In the genomic region with DNA sequence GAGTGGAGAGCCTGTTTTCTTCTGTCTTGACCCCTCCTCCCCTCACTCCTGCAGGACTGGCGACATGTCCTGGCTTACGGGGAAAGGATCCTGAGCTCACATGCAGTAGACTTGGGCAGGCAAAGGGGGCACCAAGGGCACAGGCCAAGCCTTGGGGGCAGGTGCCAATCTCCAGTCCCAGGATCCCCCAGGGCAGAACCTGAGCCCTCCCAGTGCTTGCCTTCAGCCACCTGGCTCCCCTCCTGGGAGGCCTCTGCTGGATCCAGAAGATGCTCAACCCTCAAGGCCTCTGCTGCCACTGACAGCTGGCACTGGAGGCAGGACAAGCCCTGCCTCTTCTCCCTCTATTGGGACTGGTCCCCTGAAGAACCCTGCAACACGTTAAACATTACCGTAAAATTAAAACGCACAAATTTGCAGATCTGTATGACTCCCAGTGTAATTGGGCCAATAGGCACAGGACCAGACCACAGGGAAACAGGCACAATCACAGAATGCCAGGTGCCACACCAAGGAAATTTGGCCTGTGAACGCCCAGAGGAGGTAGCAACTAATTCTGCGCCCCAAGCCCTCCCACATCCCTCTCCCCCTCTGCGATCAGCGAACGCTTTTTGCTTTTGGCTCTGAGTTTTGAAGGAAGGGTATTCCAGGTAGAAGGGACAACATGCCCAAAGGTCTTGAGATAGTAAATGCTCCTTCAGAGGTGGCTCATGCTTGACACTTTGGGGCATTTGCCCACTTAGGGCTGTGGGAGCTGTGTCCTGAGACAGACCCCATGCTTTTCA, we compare ENCODE assay signal across 1 cellular context.
TF ChIP-seq lines count a peak whose summit lies in the region.

No MANE protein-coding gene starts in this region.

TF ChIP-seq in K562, 482 proteins besides CTCF, POLR2A, EP300 and RAD21 (continues in another document):
- TF ChIP-seq, protein P1, sequence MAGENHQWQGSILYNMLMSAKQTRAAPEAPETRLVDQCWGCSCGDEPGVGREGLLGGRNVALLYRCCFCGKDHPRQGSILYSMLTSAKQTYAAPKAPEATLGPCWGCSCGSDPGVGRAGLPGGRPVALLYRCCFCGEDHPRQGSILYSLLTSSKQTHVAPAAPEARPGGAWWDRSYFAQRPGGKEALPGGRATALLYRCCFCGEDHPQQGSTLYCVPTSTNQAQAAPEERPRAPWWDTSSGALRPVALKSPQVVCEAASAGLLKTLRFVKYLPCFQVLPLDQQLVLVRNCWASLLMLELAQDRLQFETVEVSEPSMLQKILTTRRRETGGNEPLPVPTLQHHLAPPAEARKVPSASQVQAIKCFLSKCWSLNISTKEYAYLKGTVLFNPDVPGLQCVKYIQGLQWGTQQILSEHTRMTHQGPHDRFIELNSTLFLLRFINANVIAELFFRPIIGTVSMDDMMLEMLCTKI (IDR thresholded peaks at IDR 0.05; ENCODE audit: partially characterized antibody) = no peak
- TF ChIP-seq RBM17 (IDR thresholded peaks at IDR 0.05; ENCODE audit: borderline replicate concordance, low read depth, low read length) (no peak), FOXM1 (IDR thresholded peaks at IDR 0.05; ENCODE audit: low read depth) (no peak), FOXM1 (CRISPR knock-in tag; IDR thresholded peaks at IDR 0.05; ENCODE audit: low read depth) (no peak), SRF (CRISPR knock-in tag; IDR thresholded peaks at IDR 0.05) (0 out of 4 replicates have a peak, but pooled peaks of 1 of the 2 experiments have one; percentile 27), TAF15 (IDR thresholded peaks at IDR 0.05; ENCODE audit: low read depth, low read length) (0 out of 2 replicates have a peak, but pooled peaks have one; percentile 59), CHD4 (IDR thresholded peaks at IDR 0.05; ENCODE audit: insufficient read depth, insufficient replicate concordance, low read depth, low read length, poor library complexity, severe bottlenecking) (peak; percentile 19), TCF7 (IDR thresholded peaks at IDR 0.05; ENCODE audit: borderline replicate concordance) (no peak), KAT8 (IDR thresholded peaks at IDR 0.05; ENCODE audit: low read depth) (no peak), PTRF (tag; IDR thresholded peaks at IDR 0.05) (no peak), ZNF165 (CRISPR knock-in tag; IDR thresholded peaks at IDR 0.05; ENCODE audit: borderline replicate concordance) (peak; percentile 59; the same call in 1 of the 2 replicates), ZNF408 (CRISPR knock-in tag; IDR thresholded peaks at IDR 0.05; ENCODE audit: low read depth) (0 out of 2 replicates have a peak, but pooled peaks have one; percentile 40), MTF1 (CRISPR knock-in tag; IDR thresholded peaks at IDR 0.05; ENCODE audit: borderline replicate concordance) (peak; percentile 10; the same call in 1 of the 2 replicates), BHLHE40 (IDR thresholded peaks at IDR 0.05; ENCODE audit: low read length) (0 out of 2 replicates have a peak, but pooled peaks have one; percentile 31), ZNF133 (CRISPR knock-in tag; IDR thresholded peaks at IDR 0.05) (peak; percentile 8; the same call in 1 of the 2 replicates), SP2 (IDR thresholded peaks at IDR 0.05; ENCODE audit: extremely low read depth, low read depth, low read length, poor library complexity, severe bottlenecking) (no peak), BMI1 (IDR thresholded peaks at IDR 0.05; ENCODE audit: low read length) (no peak), SIX5 (IDR thresholded peaks at IDR 0.05; ENCODE audit: borderline replicate concordance in 1 of 2, insufficient read depth in 1 of 2, low read depth in 1 of 2, low read length in 2 of 2) (no peak), ZNF444 (CRISPR knock-in tag; IDR thresholded peaks at IDR 0.05) (peak; percentile 89), MAFF (IDR thresholded peaks at IDR 0.05; ENCODE audit: low read length) (no peak), C11orf30 (IDR thresholded peaks at IDR 0.05; ENCODE audit: low read depth) (no peak), POLR2H (tag; IDR thresholded peaks at IDR 0.05; ENCODE audit: low read depth) (no peak), ZC3H4 (CRISPR knock-in tag; IDR thresholded peaks at IDR 0.05; ENCODE audit: borderline replicate concordance) (no peak), CREBBP (IDR thresholded peaks at IDR 0.05; ENCODE audit: low read depth, low read length) (no peak), KLF6 (CRISPR knock-in tag; IDR thresholded peaks at IDR 0.05; ENCODE audit: borderline replicate concordance) (peak; percentile 4; the same call in 1 of the 2 replicates), RFX7 (CRISPR knock-in tag; IDR thresholded peaks at IDR 0.05) (peak; percentile 71; the same call in 1 of the 2 replicates), ZNF785 (CRISPR knock-in tag; IDR thresholded peaks at IDR 0.05) (no peak), ZNF780A (CRISPR knock-in tag; IDR thresholded peaks at IDR 0.05) (no peak), ZNF384 (IDR thresholded peaks at IDR 0.05; ENCODE audit: low read depth, low read length) (no peak)
- TF ChIP-seq, protein P2, sequence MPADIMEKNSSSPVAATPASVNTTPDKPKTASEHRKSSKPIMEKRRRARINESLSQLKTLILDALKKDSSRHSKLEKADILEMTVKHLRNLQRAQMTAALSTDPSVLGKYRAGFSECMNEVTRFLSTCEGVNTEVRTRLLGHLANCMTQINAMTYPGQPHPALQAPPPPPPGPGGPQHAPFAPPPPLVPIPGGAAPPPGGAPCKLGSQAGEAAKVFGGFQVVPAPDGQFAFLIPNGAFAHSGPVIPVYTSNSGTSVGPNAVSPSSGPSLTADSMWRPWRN (IDR thresholded peaks at IDR 0.05; ENCODE audit: low read depth) = no peak
- TF ChIP-seq, protein P3, sequence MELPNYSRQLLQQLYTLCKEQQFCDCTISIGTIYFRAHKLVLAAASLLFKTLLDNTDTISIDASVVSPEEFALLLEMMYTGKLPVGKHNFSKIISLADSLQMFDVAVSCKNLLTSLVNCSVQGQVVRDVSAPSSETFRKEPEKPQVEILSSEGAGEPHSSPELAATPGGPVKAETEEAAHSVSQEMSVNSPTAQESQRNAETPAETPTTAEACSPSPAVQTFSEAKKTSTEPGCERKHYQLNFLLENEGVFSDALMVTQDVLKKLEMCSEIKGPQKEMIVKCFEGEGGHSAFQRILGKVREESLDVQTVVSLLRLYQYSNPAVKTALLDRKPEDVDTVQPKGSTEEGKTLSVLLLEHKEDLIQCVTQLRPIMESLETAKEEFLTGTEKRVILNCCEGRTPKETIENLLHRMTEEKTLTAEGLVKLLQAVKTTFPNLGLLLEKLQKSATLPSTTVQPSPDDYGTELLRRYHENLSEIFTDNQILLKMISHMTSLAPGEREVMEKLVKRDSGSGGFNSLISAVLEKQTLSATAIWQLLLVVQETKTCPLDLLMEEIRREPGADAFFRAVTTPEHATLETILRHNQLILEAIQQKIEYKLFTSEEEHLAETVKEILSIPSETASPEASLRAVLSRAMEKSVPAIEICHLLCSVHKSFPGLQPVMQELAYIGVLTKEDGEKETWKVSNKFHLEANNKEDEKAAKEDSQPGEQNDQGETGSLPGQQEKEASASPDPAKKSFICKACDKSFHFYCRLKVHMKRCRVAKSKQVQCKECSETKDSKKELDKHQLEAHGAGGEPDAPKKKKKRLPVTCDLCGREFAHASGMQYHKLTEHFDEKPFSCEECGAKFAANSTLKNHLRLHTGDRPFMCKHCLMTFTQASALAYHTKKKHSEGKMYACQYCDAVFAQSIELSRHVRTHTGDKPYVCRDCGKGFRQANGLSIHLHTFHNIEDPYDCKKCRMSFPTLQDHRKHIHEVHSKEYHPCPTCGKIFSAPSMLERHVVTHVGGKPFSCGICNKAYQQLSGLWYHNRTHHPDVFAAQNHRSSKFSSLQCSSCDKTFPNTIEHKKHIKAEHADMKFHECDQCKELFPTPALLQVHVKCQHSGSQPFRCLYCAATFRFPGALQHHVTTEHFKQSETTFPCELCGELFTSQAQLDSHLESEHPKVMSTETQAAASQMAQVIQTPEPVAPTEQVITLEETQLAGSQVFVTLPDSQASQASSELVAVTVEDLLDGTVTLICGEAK (IDR thresholded peaks at IDR 0.05) = no peak
- TF ChIP-seq, protein P3 (CRISPR knock-in tag; IDR thresholded peaks at IDR 0.05) = no peak
- TF ChIP-seq, protein P4, sequence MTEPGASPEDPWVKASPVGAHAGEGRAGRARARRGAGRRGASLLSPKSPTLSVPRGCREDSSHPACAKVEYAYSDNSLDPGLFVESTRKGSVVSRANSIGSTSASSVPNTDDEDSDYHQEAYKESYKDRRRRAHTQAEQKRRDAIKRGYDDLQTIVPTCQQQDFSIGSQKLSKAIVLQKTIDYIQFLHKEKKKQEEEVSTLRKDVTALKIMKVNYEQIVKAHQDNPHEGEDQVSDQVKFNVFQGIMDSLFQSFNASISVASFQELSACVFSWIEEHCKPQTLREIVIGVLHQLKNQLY (CRISPR knock-in tag; conservative IDR thresholded peaks at IDR 0.05) = peak; percentile 11 to 29; a peak in 1 of 4 replicates
- TF ChIP-seq, protein P5, sequence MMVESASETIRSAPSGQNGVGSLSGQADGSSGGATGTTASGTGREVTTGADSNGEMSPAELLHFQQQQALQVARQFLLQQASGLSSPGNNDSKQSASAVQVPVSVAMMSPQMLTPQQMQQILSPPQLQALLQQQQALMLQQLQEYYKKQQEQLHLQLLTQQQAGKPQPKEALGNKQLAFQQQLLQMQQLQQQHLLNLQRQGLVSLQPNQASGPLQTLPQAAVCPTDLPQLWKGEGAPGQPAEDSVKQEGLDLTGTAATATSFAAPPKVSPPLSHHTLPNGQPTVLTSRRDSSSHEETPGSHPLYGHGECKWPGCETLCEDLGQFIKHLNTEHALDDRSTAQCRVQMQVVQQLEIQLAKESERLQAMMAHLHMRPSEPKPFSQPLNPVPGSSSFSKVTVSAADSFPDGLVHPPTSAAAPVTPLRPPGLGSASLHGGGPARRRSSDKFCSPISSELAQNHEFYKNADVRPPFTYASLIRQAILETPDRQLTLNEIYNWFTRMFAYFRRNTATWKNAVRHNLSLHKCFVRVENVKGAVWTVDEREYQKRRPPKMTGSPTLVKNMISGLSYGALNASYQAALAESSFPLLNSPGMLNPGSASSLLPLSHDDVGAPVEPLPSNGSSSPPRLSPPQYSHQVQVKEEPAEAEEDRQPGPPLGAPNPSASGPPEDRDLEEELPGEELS (CRISPR knock-in tag; IDR thresholded peaks at IDR 0.05; ENCODE audit: borderline replicate concordance) = no peak
- TF ChIP-seq, protein P6, sequence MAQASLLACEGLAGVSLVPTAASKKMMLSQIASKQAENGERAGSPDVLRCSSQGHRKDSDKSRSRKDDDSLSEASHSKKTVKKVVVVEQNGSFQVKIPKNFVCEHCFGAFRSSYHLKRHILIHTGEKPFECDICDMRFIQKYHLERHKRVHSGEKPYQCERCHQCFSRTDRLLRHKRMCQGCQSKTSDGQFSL (CRISPR knock-in tag; IDR thresholded peaks at IDR 0.05) = no peak
- TF ChIP-seq, protein P6 (tag; IDR thresholded peaks at IDR 0.05) = no peak; a peak in 1 of 4 replicates
- TF ChIP-seq, protein P7, sequence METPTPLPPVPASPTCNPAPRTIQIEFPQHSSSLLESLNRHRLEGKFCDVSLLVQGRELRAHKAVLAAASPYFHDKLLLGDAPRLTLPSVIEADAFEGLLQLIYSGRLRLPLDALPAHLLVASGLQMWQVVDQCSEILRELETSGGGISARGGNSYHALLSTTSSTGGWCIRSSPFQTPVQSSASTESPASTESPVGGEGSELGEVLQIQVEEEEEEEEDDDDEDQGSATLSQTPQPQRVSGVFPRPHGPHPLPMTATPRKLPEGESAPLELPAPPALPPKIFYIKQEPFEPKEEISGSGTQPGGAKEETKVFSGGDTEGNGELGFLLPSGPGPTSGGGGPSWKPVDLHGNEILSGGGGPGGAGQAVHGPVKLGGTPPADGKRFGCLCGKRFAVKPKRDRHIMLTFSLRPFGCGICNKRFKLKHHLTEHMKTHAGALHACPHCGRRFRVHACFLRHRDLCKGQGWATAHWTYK (CRISPR knock-in tag; IDR thresholded peaks at IDR 0.05) = no peak
- TF ChIP-seq, protein P8, sequence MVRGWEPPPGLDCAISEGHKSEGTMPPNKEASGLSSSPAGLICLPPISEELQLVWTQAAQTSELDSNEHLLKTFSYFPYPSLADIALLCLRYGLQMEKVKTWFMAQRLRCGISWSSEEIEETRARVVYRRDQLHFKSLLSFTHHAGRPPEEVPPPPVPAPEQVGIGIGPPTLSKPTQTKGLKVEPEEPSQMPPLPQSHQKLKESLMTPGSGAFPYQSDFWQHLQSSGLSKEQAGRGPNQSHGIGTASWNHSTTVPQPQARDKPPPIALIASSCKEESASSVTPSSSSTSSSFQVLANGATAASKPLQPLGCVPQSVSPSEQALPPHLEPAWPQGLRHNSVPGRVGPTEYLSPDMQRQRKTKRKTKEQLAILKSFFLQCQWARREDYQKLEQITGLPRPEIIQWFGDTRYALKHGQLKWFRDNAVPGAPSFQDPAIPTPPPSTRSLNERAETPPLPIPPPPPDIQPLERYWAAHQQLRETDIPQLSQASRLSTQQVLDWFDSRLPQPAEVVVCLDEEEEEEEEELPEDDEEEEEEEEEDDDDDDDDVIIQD (CRISPR knock-in tag; IDR thresholded peaks at IDR 0.05) = 0 out of 2 replicates have a peak, but pooled peaks have one; percentile 19
